ENCODE assay signal across 1 cellular context in the genomic region with DNA sequence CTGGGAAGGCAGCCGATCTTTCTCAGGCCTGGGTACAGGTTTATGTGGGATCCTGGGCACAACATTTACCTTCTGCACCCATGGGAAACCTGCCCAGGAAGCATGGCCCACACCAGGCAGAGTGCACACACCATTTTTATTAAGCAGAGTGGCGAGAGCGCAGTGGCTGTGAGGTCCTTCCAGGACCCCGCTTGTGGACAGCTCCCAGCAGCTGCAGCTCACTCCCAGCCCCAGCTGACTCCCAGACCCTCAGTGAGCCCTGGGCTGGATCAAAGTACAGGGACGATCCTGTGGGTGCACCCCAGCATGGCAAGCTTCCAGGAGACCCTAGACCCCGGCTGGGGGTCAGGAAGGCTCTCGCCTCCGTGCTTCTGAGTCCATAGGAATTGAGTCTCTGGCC.
TF ChIP-seq lines count a peak whose summit lies in the region.

No MANE protein-coding gene starts in this region.

TF ChIP-seq in HepG2, 621 proteins besides CTCF, POLR2A, EP300 and RAD21 (continued from another document and continues in another):
- TF ChIP-seq ZNF609 (CRISPR knock-in tag; IDR thresholded peaks at IDR 0.05; ENCODE audit: borderline replicate concordance) (peak; percentile 27; the same call in 1 of the 2 replicates), ZNF7 (CRISPR knock-in tag; IDR thresholded peaks at IDR 0.05) (no peak), MNT (IDR thresholded peaks at IDR 0.05) (no peak), RXRB (CRISPR knock-in tag; IDR thresholded peaks at IDR 0.05; ENCODE audit: borderline replicate concordance) (peak; percentile 42; the same call in 1 of the 2 replicates), ZNF567 (CRISPR knock-in tag; IDR thresholded peaks at IDR 0.05; ENCODE audit: borderline replicate concordance) (no peak), ZNF781 (CRISPR knock-in tag; IDR thresholded peaks at IDR 0.05; ENCODE audit: borderline replicate concordance, not compliant biosample characterization) (no peak), SCMH1 (CRISPR knock-in tag; IDR thresholded peaks at IDR 0.05; ENCODE audit: borderline replicate concordance) (no peak), XBP1 (CRISPR knock-in tag; IDR thresholded peaks at IDR 0.05) (no peak), THAP7 (CRISPR knock-in tag; IDR thresholded peaks at IDR 0.05) (no peak), HDAC6 (IDR thresholded peaks at IDR 0.05; ENCODE audit: low read depth, low read length) (no peak), HMGXB4 (CRISPR knock-in tag; IDR thresholded peaks at IDR 0.05; ENCODE audit: borderline replicate concordance in 1 of 2, low read depth in 1 of 2) (no peak), RARG (CRISPR knock-in tag; IDR thresholded peaks at IDR 0.05; ENCODE audit: low read depth) (no peak), HNF4A (CRISPR knock-in tag; IDR thresholded peaks at IDR 0.05) (peak; percentile 67; the same call in 1 of the 2 replicates), ZNF468 (CRISPR knock-in tag; IDR thresholded peaks at IDR 0.05) (no peak; the same call in 1 of the 2 replicates), ZNF207 (IDR thresholded peaks at IDR 0.05; ENCODE audit: borderline replicate concordance) (no peak), GLI4 (CRISPR knock-in tag; IDR thresholded peaks at IDR 0.05; ENCODE audit: borderline replicate concordance) (no peak), SNAPC2 (CRISPR knock-in tag; IDR thresholded peaks at IDR 0.05) (no peak), SMAD3 (CRISPR knock-in tag; IDR thresholded peaks at IDR 0.05) (no peak), NR2F2 (IDR thresholded peaks at IDR 0.05; ENCODE audit: borderline replicate concordance, low read depth) (no peak), HMG20A (CRISPR knock-in tag; IDR thresholded peaks at IDR 0.05; ENCODE audit: borderline replicate concordance) (no peak), STAG1 (CRISPR knock-in tag; IDR thresholded peaks at IDR 0.05) (no peak), KAT8 (CRISPR knock-in tag; IDR thresholded peaks at IDR 0.05) (no peak), IKZF1 (IDR thresholded peaks at IDR 0.05) (no peak), RORA (CRISPR knock-in tag; IDR thresholded peaks at IDR 0.05) (no peak), ZNF737 (CRISPR knock-in tag; IDR thresholded peaks at IDR 0.05; ENCODE audit: borderline replicate concordance) (no peak), HOXA3 (CRISPR knock-in tag; IDR thresholded peaks at IDR 0.05) (no peak), ZFP41 (CRISPR knock-in tag; IDR thresholded peaks at IDR 0.05; ENCODE audit: borderline replicate concordance) (no peak), SKIL (CRISPR knock-in tag; IDR thresholded peaks at IDR 0.05; ENCODE audit: borderline replicate concordance) (no peak), ZNF136 (CRISPR knock-in tag; IDR thresholded peaks at IDR 0.05; ENCODE audit: low read depth) (no peak)
- TF ChIP-seq, protein P1, sequence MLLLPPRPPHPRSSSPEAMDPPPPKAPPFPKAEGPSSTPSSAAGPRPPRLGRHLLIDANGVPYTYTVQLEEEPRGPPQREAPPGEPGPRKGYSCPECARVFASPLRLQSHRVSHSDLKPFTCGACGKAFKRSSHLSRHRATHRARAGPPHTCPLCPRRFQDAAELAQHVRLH (CRISPR knock-in tag; IDR thresholded peaks at IDR 0.05; ENCODE audit: borderline replicate concordance, low read depth): no peak
- TF ChIP-seq, protein P2, sequence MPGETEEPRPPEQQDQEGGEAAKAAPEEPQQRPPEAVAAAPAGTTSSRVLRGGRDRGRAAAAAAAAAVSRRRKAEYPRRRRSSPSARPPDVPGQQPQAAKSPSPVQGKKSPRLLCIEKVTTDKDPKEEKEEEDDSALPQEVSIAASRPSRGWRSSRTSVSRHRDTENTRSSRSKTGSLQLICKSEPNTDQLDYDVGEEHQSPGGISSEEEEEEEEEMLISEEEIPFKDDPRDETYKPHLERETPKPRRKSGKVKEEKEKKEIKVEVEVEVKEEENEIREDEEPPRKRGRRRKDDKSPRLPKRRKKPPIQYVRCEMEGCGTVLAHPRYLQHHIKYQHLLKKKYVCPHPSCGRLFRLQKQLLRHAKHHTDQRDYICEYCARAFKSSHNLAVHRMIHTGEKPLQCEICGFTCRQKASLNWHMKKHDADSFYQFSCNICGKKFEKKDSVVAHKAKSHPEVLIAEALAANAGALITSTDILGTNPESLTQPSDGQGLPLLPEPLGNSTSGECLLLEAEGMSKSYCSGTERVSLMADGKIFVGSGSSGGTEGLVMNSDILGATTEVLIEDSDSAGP (CRISPR knock-in tag; IDR thresholded peaks at IDR 0.05; ENCODE audit: borderline replicate concordance): no peak
- TF ChIP-seq, protein P3, sequence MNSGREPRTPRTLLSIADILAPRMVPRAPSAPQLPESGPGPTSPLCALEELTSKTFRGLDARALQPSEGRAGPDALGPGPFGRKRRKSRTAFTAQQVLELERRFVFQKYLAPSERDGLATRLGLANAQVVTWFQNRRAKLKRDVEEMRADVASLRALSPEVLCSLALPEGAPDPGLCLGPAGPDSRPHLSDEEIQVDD (CRISPR knock-in tag; IDR thresholded peaks at IDR 0.05; ENCODE audit: borderline replicate concordance): no peak
- TF ChIP-seq, protein P4, sequence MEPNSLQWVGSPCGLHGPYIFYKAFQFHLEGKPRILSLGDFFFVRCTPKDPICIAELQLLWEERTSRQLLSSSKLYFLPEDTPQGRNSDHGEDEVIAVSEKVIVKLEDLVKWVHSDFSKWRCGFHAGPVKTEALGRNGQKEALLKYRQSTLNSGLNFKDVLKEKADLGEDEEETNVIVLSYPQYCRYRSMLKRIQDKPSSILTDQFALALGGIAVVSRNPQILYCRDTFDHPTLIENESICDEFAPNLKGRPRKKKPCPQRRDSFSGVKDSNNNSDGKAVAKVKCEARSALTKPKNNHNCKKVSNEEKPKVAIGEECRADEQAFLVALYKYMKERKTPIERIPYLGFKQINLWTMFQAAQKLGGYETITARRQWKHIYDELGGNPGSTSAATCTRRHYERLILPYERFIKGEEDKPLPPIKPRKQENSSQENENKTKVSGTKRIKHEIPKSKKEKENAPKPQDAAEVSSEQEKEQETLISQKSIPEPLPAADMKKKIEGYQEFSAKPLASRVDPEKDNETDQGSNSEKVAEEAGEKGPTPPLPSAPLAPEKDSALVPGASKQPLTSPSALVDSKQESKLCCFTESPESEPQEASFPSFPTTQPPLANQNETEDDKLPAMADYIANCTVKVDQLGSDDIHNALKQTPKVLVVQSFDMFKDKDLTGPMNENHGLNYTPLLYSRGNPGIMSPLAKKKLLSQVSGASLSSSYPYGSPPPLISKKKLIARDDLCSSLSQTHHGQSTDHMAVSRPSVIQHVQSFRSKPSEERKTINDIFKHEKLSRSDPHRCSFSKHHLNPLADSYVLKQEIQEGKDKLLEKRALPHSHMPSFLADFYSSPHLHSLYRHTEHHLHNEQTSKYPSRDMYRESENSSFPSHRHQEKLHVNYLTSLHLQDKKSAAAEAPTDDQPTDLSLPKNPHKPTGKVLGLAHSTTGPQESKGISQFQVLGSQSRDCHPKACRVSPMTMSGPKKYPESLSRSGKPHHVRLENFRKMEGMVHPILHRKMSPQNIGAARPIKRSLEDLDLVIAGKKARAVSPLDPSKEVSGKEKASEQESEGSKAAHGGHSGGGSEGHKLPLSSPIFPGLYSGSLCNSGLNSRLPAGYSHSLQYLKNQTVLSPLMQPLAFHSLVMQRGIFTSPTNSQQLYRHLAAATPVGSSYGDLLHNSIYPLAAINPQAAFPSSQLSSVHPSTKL (CRISPR knock-in tag; IDR thresholded peaks at IDR 0.05): 0 out of 2 replicates have a peak, but pooled peaks have one; percentile 23
- TF ChIP-seq, protein P5, sequence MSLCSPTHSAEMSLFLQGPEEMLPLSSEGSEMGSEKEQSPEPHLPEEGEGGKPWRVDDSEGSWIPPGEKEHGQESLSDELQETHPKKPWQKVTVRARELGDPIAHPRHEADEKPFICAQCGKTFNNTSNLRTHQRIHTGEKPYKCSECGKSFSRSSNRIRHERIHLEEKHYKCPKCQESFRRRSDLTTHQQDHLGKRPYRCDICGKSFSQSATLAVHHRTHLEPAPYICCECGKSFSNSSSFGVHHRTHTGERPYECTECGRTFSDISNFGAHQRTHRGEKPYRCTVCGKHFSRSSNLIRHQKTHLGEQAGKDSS (CRISPR knock-in tag; IDR thresholded peaks at IDR 0.05; ENCODE audit: borderline replicate concordance, low read depth): 0 out of 2 replicates have a peak, but pooled peaks have one; percentile 52
- TF ChIP-seq, protein P6, sequence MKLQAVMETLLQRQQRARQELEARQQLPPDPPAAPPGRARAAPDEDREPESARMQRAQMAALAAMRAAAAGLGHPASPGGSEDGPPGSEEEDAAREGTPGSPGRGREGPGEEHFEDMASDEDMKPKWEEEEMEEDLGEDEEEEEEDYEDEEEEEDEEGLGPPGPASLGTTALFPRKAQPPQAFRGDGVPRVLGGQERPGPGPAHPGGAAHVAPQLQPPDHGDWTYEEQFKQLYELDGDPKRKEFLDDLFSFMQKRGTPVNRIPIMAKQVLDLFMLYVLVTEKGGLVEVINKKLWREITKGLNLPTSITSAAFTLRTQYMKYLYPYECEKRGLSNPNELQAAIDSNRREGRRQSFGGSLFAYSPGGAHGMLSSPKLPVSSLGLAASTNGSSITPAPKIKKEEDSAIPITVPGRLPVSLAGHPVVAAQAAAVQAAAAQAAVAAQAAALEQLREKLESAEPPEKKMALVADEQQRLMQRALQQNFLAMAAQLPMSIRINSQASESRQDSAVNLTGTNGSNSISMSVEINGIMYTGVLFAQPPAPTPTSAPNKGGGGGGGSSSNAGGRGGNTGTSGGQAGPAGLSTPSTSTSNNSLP (IDR thresholded peaks at IDR 0.05; ENCODE audit: low read depth, low read length): no peak
